Comparison of ENCODE assay signal across 8 cellular contexts in genomic region chr20:57498425-57499400, GRCh38. TPM values are rescaled to one million over a fixed set of nuclear protein-coding genes. Genes with fewer than 3 reads are reported as not detected.
DNase-seq lines count a peak whose midpoint lies in the region; ATAC-seq and TF ChIP-seq lines count a peak whose summit lies in the region.

No MANE protein-coding gene starts in this region.

- H3K27ac ChIP-seq in ascending aorta: no peak overlapping the region

- TF ChIP-seq CTCF in epithelial cell of esophagus (IDR thresholded peaks at IDR 0.05; ENCODE audit: insufficient read depth, low read depth, low read length, missing control alignments) (peak; percentile 52), ascending aorta (IDR thresholded peaks at IDR 0.05) (peak in 1 of 3 experiments; percentile 5)

- H3K4me1 Mint-ChIP-seq in activated CD4-positive, alpha-beta T cell treated with anti-CD3 and anti-CD28 coated beads for 36 hours: peaks cover 12% of the 10 kb centered on the region

- H3K27ac Mint-ChIP-seq in activated CD4-positive, alpha-beta T cell treated with anti-CD3 and anti-CD28 coated beads for 36 hours: no peak overlapping the region

- no peaks in the 10 kb centered on the region for H3K9me3 Mint-ChIP-seq in activated CD4-positive, alpha-beta T cell treated with anti-CD3 and anti-CD28 coated beads for 36 hours (ENCODE audit: low read depth)

- ATAC-seq in activated CD4-positive, alpha-beta T cell treated with anti-CD3 and anti-CD28 coated beads for 36 hours: peak; percentile 95
- ATAC-seq in SK-N-SH treated with all-trans-retinoic acid at 6 μM for 48 hours: peak; percentile 79
- no peak for ATAC-seq in GM21526 (IDR thresholded peaks at IDR 0.05; ENCODE audit: low FRiP score, unreplicated experiment)

- H3K4me1 ChIP-seq in ascending aorta: peaks cover 4 to 9% of the 10 kb centered on the region in 2 donors

- H3K9me3 ChIP-seq in ascending aorta: no peaks in the 10 kb centered on the region

- CTCF ChIA-PET in activated CD4-positive, alpha-beta T cell treated with anti-CD3 and anti-CD28 coated beads for 36 hours (lab: Charles Lee): interaction anchor here (0.6 to 2.5 kb wide), 35 partner anchors 8 to 710 kb away, joined by 3 to 21 read pairs (median 4); no protein-coding TSS in a partner anchor

- no peaks in the 10 kb centered on the region for H3K36me3 ChIP-seq in ascending aorta

- peaks cover 31% of the 10 kb centered on the region for H3K27me3 Mint-ChIP-seq in activated CD4-positive, alpha-beta T cell treated with anti-CD3 and anti-CD28 coated beads for 36 hours

- POLR2A ChIA-PET in activated CD4-positive, alpha-beta T cell treated with anti-CD3 and anti-CD28 coated beads for 36 hours (lab: Charles Lee): no interaction called here

- H3K4me3 ChIP-seq in epithelial cell of esophagus (ENCODE audit: low read length): no peak overlapping the region
- H3K4me3 ChIP-seq in skeletal muscle cell (ENCODE audit: low read depth, low read length): no peak overlapping the region
- H3K4me3 ChIP-seq in ascending aorta: no peak overlapping the region

- H3K36me3 Mint-ChIP-seq in activated CD4-positive, alpha-beta T cell treated with anti-CD3 and anti-CD28 coated beads for 36 hours (ENCODE audit: low read depth): no peaks in the 10 kb centered on the region

- DNase-seq in activated CD4-positive, alpha-beta T cell treated with anti-CD3 and anti-CD28 coated beads for 36 hours: peak; percentile 75
- no peak for DNase-seq in activated CD4-positive, alpha-beta T cell treated with anti-CD3 and anti-CD28 coated beads, Interleukin-2, amount 50 U/mL, for 4 hours
- DNase-seq in HT1080 (ENCODE audit: low read depth) (peak; percentile 66), epithelial cell of esophagus (ENCODE audit: low read depth) (peak; percentile 38), skeletal muscle cell (ENCODE audit: low read depth) (peak; percentile 3), ascending aorta (ENCODE audit: low spot score in 2 of 2) (no peak)

- H3K27me3 ChIP-seq in ascending aorta: no peaks in the 10 kb centered on the region

- H3K4me3 Mint-ChIP-seq in activated CD4-positive, alpha-beta T cell treated with anti-CD3 and anti-CD28 coated beads for 36 hours: no peak overlapping the region

- intact Hi-C loops in activated CD4-positive, alpha-beta T cell treated with anti-CD3 and anti-CD28 coated beads for 36 hours (cut with DNase I, micrococcal nuclease): loop anchor here (1.0 to 5.0 kb wide), 3 partner anchors 96 to 101 kb away; no protein-coding TSS in a partner anchor
- intact Hi-C loops in ascending aorta (cut with DNase I): loop anchor here (10.0 kb wide), 1 partner anchor 1536 kb away; the partner anchor contains the start of gene ATP5F1E

TF ChIP-seq in SK-N-SH treated with all-trans-retinoic acid at 6 μM for 48 hours, 23 proteins besides CTCF, POLR2A, EP300 and RAD21:
- TF ChIP-seq ZNF565 (CRISPR knock-in tag; conservative IDR thresholded peaks at IDR 0.05; ENCODE audit: low read depth) (no peak), TSHZ2 (CRISPR knock-in tag; IDR thresholded peaks at IDR 0.05) (no peak)
TF ChIP-seq in SK-N-SH treated with all-trans-retinoic acid at 6 μM for 48 hours: peak in this region for 0.

RNA-seq across cellular contexts. Expression of gene CTCFL, which starts 26.2 kb away (rescaled TPM):
- total RNA-seq in activated CD4-positive, alpha-beta T cell treated with anti-CD3 and anti-CD28 coated beads for 36 hours: not detected
- not detected in 2 replicates for total RNA-seq in HT1080 (2014; rRNA removed; shearing (Covaris generic))
- not detected in 2 replicates for polyA plus RNA-seq in HT1080 (2015; cell fraction: cytosol; rRNA removed)
- polyA plus RNA-seq in HT1080 (2015; cell fraction: nucleus; rRNA removed): not detected in 2 replicates
- not detected for total RNA-seq in ascending aorta

Comparison
In these comparisons a context has a peak if more than half of its experiments do, and no peak if none do; other contexts are left out.
1. DNase-seq: peak in activated CD4-positive, alpha-beta T cell treated with anti-CD3 and anti-CD28 coated beads for 36 hours (single experiment), HT1080 (single experiment), epithelial cell of esophagus (single experiment) and skeletal muscle cell (single experiment); none in activated CD4-positive, alpha-beta T cell treated with anti-CD3 and anti-CD28 coated beads, Interleukin-2, amount 50 U/mL, for 4 hours (0 of 2) and ascending aorta (0 of 2).